Comparison of ENCODE assay signal across 19 cellular contexts in the genomic region with DNA sequence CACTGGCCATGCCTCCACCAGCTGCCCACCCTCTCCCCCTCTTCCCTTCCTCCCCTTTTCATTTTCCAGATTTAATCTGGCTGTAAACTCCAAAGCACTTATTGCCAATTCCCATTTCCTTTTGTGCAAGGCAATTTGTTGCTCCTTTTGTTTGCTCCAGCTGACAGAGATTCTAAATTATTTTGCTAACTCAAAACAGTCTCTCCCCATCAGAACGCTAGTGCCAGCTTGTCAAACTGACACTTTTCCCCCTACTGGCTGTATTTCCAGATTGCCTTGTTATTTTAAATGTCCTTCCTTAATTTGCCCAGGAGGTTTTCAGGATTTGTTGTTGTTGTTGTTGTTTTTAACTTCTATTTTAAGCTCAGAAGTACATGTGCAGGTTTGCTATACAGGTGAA. TPM values are rescaled to one million over a fixed set of nuclear protein-coding genes. Genes with fewer than 3 reads are reported as not detected.
DNase-seq lines count a peak whose midpoint lies in the region; ATAC-seq and TF ChIP-seq lines count a peak whose summit lies in the region.
"Had no signal": no experiment of that assay in that cellular context is flagged by ENCODE, and none has a peak within 500 bp of the region (broad histone marks: within the 10 kb centered on the region; RNA-seq: fewer than 3 reads in every experiment).

No MANE protein-coding gene starts in this region.

- H3K9me3 Mint-ChIP-seq in GM23338: no peaks in the 10 kb centered on the region
- H3K9me3 Mint-ChIP-seq in osteocyte (ENCODE audit: unreplicated experiment): no peaks in the 10 kb centered on the region
- H3K9me3 Mint-ChIP-seq: CD4-positive, CD25-positive, alpha-beta regulatory T cell; T-cell; T-helper 2 cell treated with Interferon-gamma antibody and Interleukin-4, amounts not matched to agents 5 μg/mL and 100 μg/mL, for 36 hours had no signal

- DNase-seq in GM23338 (ENCODE audit: low spot score): peak; percentile 38
- DNase-seq in NCI-H1105 treated with DMSO at 0.1 percent for 48 hours (lab: John Stamatoyannopoulos, UW): peak; percentile 36
- DNase-seq in osteocyte (ENCODE audit: extremely low spot score, unreplicated experiment): peak; percentile 7
- DNase-seq in head of caudate nucleus: no peak
- no peak for DNase-seq in GM13977 (ENCODE audit: low spot score)
- DNase-seq in NCI-H1436 treated with DMSO at 0.1 percent for 48 hours (lab: John Stamatoyannopoulos, UW): no peak
- DNase-seq: CD4-positive, CD25-positive, alpha-beta regulatory T cell; COR-L47; DMS79; KG1; NCI-H187; NCI-H526 treated with DMSO at 0.1 percent for 48 hours; NK-92 treated with Interleukin-12 subunit alpha and Interleukin-12 subunit beta, amount 100 ng/mL, for 24 hours; SIG-M5; T-cell had no signal

- no peak overlapping the region for H3K4me2 ChIP-seq in GM23338
- H3K4me2 ChIP-seq: A549 had no signal

- no peaks in the 10 kb centered on the region for H3F3A ChIP-seq in GM23338 (replicated peaks; ENCODE audit: low read depth)

- peak overlapping the region; percentile 52; the same call in 1 of the 2 replicates for H2AFZ ChIP-seq in GM23338

- H3K4me3 ChIP-seq in GM23338: no peak overlapping the region
- H3K4me3 ChIP-seq: A549, HAP-1 had no signal

- peaks cover 18% of the 10 kb centered on the region for H3K4me1 ChIP-seq in GM23338 (ENCODE audit: insufficient read depth)
- H3K4me1 ChIP-seq: A549 had no signal

- H3K36me3 Mint-ChIP-seq in GM23338 (ENCODE audit: low read depth) (no peaks in the 10 kb centered on the region), osteocyte (ENCODE audit: unreplicated experiment) (no peaks in the 10 kb centered on the region)
- H3K36me3 Mint-ChIP-seq: CD4-positive, CD25-positive, alpha-beta regulatory T cell; T-cell had no signal

- H3K4me3 Mint-ChIP-seq in GM23338 (no peak overlapping the region), osteocyte (ENCODE audit: unreplicated experiment) (no peak overlapping the region)
- H3K4me3 Mint-ChIP-seq: CD4-positive, CD25-positive, alpha-beta regulatory T cell; T-cell; T-helper 2 cell treated with Interferon-gamma antibody and Interleukin-4, amounts not matched to agents 5 μg/mL and 100 μg/mL, for 36 hours had no signal

- ATAC-seq in GM23338 (no peak), SK-N-SH treated with all-trans-retinoic acid at 6 μM for 48 hours (no peak)
- ATAC-seq: A549, T-cell had no signal

- H3K27ac ChIP-seq in GM23338 (ENCODE audit: low read depth): no peak overlapping the region
- H3K27ac ChIP-seq: A549 had no signal

- no peaks in the 10 kb centered on the region for H3K79me2 ChIP-seq in GM23338 (replicated peaks; ENCODE audit: insufficient read depth)

- H3K4me1 Mint-ChIP-seq in GM23338 (peaks cover 16% of the 10 kb centered on the region), osteocyte (ENCODE audit: unreplicated experiment) (no peaks in the 10 kb centered on the region)
- H3K4me1 Mint-ChIP-seq: CD4-positive, CD25-positive, alpha-beta regulatory T cell; T-cell had no signal

- peak in 1 of 2 experiments; percentile 52; a peak in 2 of 4 replicates for TF ChIP-seq CTCF in GM23338 (conservative IDR thresholded peaks at IDR 0.05; ENCODE audit: low read depth in 2 of 2)
- TF ChIP-seq CTCF in osteocyte (IDR thresholded peaks at IDR 0.05): no peak
- no peak for TF ChIP-seq CTCF in GM13977 (IDR thresholded peaks at IDR 0.05; ENCODE audit: extremely low read depth, insufficient read depth, missing control alignments)

- in situ Hi-C loops in GM13977 (cut with MboI; ENCODE audit: low pct_unique_long_range_greater_than_20kb, low sequenced_read_pairs, unreplicated experiment): no loop called here

- H4K20me1 ChIP-seq in GM23338 (replicated peaks; ENCODE audit: insufficient read depth): no peaks in the 10 kb centered on the region

- intact Hi-C loops in head of caudate nucleus (cut with DNase I): no loop called here

- peaks cover 2% of the 10 kb centered on the region for H3K27me3 Mint-ChIP-seq in GM23338 (ENCODE audit: insufficient read depth, low read depth, poor library complexity)
- H3K27me3 Mint-ChIP-seq in osteocyte (ENCODE audit: unreplicated experiment): peaks cover 7% of the 10 kb centered on the region
- H3K27me3 Mint-ChIP-seq: T-cell had no signal

- H3K36me3 ChIP-seq in GM23338 (ENCODE audit: insufficient read depth): no peaks in the 10 kb centered on the region
- H3K36me3 ChIP-seq: HAP-1 had no signal

- H3K9me2 ChIP-seq in GM23338 (ENCODE audit: insufficient read depth): no peaks in the 10 kb centered on the region

- H3K27ac Mint-ChIP-seq in GM23338 (no peak overlapping the region), osteocyte (ENCODE audit: unreplicated experiment) (no peak overlapping the region)
- H3K27ac Mint-ChIP-seq: CD4-positive, CD25-positive, alpha-beta regulatory T cell; T-cell; T-helper 2 cell treated with Interferon-gamma antibody and Interleukin-4, amounts not matched to agents 5 μg/mL and 100 μg/mL, for 36 hours had no signal

- no peaks in the 10 kb centered on the region for H3K27me3 ChIP-seq in GM23338 (ENCODE audit: insufficient read depth)

TF ChIP-seq in GM23338, 12 proteins besides CTCF, POLR2A, EP300 and RAD21 (continues in another document):
- TF ChIP-seq, protein P1, sequence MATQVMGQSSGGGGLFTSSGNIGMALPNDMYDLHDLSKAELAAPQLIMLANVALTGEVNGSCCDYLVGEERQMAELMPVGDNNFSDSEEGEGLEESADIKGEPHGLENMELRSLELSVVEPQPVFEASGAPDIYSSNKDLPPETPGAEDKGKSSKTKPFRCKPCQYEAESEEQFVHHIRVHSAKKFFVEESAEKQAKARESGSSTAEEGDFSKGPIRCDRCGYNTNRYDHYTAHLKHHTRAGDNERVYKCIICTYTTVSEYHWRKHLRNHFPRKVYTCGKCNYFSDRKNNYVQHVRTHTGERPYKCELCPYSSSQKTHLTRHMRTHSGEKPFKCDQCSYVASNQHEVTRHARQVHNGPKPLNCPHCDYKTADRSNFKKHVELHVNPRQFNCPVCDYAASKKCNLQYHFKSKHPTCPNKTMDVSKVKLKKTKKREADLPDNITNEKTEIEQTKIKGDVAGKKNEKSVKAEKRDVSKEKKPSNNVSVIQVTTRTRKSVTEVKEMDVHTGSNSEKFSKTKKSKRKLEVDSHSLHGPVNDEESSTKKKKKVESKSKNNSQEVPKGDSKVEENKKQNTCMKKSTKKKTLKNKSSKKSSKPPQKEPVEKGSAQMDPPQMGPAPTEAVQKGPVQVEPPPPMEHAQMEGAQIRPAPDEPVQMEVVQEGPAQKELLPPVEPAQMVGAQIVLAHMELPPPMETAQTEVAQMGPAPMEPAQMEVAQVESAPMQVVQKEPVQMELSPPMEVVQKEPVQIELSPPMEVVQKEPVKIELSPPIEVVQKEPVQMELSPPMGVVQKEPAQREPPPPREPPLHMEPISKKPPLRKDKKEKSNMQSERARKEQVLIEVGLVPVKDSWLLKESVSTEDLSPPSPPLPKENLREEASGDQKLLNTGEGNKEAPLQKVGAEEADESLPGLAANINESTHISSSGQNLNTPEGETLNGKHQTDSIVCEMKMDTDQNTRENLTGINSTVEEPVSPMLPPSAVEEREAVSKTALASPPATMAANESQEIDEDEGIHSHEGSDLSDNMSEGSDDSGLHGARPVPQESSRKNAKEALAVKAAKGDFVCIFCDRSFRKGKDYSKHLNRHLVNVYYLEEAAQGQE (IDR thresholded peaks at IDR 0.05; ENCODE audit: unreplicated experiment): no peak

TF ChIP-seq in SK-N-SH treated with all-trans-retinoic acid at 6 μM for 48 hours, 23 proteins besides CTCF, POLR2A, EP300 and RAD21:
- TF ChIP-seq TCF4 (CRISPR knock-in tag; IDR thresholded peaks at IDR 0.05; ENCODE audit: borderline replicate concordance) (peak; percentile 60; the same call in 1 of the 2 replicates), ISL1 (CRISPR knock-in tag; IDR thresholded peaks at IDR 0.05) (no peak)

RNA-seq across cellular contexts. Expression of a gene that starts 57.0 kb away (rescaled TPM):
- total RNA-seq in GM23338 (2014; rRNA removed; shearing (Covaris generic)): 143 and 175 TPM in 2 replicates
- 102 and 109 TPM in 2 replicates for polyA plus RNA-seq in GM23338 (2016; fragmentation: Nextera tagmentation; extraction: Ambion mirVana)
- total RNA-seq in osteocyte: 17.4 and 20.9 TPM in 2 replicates

RNA-seq across cellular contexts. Expression of a gene that starts 58.9 kb away (rescaled TPM):
- total RNA-seq in GM23338 (2014; rRNA removed; shearing (Covaris generic)): 1.7 and 1.8 TPM in 2 replicates
- polyA plus RNA-seq in GM23338 (2016; fragmentation: Nextera tagmentation; extraction: Ambion mirVana): 3.4 and 4.1 TPM in 2 replicates
- 0.76 and 0.91 TPM in 2 replicates for total RNA-seq in osteocyte
- total RNA-seq: CD4-positive, CD25-positive, alpha-beta regulatory T cell had no signal

Comparison
In these comparisons a context has a peak if more than half of its experiments do, and no peak if none do; other contexts are left out.
1. DNase-seq: peak in GM23338 (single experiment), NCI-H1105 treated with DMSO at 0.1 percent for 48 hours (single experiment) and osteocyte (single experiment); none in head of caudate nucleus (0 of 42), GM13977 (single experiment) and NCI-H1436 treated with DMSO at 0.1 percent for 48 hours (single experiment).